ENCODE assay signal across 2 cellular contexts in the genomic region with DNA sequence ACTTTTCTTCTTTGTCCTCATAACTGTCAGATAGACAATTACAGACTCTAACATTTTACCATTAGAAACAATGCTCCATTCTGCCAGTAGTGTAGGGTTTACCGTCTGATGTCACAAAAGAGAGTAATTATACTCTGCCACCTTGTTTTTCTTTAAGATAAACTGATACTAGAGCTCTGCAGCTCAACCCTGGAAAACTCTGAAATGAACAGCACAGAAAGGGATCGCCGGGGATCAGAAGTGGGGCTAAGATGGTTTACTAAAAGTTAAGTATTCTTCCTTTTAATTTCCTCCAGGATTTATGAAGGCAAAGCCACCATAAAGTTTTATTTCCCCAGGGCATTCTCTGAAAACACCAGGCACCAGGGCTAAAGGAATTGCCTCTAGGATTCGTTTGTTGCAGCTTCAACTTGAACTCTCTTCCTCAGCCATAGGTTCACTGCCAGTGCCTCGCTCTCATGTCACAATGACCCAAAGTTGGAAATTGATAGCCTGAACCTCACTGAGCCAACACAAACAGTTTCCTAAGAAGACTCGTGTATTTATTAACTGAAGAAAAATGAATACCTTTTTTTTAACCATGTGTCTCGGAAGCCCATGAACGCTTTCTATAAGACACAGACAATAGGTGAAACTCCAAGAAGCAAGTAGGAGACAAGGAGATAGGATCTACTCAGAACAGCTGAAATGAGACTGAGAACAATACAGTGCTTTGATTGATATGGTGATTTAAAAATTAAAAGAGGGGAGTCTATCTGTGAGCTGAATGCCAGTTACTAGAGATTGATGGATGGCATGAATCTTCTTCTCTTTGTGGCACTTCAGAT.
A peak's percentile ranks its signal among the peaks of the same experiment; 100 is the strongest.
TF ChIP-seq lines count a peak whose summit lies in the region.

No MANE protein-coding gene starts in this region.

TF ChIP-seq in HEK293, 187 proteins besides CTCF, POLR2A, EP300 and RAD21:
- TF ChIP-seq FEZF1 (tag by site-specific recombination; IDR thresholded peaks at IDR 0.05) (peak; percentile 77), MZF1 (tag by site-specific recombination; IDR thresholded peaks at IDR 0.05; ENCODE audit: borderline replicate concordance) (peak; percentile 77; the same call in 1 of the 2 replicates), KLF10 (tag by site-specific recombination; IDR thresholded peaks at IDR 0.05) (no peak)
- TF ChIP-seq, protein P1, sequence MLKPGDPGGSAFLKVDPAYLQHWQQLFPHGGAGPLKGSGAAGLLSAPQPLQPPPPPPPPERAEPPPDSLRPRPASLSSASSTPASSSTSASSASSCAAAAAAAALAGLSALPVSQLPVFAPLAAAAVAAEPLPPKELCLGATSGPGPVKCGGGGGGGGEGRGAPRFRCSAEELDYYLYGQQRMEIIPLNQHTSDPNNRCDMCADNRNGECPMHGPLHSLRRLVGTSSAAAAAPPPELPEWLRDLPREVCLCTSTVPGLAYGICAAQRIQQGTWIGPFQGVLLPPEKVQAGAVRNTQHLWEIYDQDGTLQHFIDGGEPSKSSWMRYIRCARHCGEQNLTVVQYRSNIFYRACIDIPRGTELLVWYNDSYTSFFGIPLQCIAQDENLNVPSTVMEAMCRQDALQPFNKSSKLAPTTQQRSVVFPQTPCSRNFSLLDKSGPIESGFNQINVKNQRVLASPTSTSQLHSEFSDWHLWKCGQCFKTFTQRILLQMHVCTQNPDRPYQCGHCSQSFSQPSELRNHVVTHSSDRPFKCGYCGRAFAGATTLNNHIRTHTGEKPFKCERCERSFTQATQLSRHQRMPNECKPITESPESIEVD (tag by site-specific recombination; IDR thresholded peaks at IDR 0.05), result 0 out of 2 replicates have a peak, but pooled peaks have one; percentile 31

TF ChIP-seq in HepG2, 621 proteins besides CTCF, POLR2A, EP300 and RAD21:
- TF ChIP-seq, protein P2, sequence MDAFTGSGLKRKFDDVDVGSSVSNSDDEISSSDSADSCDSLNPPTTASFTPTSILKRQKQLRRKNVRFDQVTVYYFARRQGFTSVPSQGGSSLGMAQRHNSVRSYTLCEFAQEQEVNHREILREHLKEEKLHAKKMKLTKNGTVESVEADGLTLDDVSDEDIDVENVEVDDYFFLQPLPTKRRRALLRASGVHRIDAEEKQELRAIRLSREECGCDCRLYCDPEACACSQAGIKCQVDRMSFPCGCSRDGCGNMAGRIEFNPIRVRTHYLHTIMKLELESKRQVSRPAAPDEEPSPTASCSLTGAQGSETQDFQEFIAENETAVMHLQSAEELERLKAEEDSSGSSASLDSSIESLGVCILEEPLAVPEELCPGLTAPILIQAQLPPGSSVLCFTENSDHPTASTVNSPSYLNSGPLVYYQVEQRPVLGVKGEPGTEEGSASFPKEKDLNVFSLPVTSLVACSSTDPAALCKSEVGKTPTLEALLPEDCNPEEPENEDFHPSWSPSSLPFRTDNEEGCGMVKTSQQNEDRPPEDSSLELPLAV (CRISPR knock-in tag; conservative IDR thresholded peaks at IDR 0.05; ENCODE audit: low read depth), result no peak
- TF ChIP-seq, protein P3, sequence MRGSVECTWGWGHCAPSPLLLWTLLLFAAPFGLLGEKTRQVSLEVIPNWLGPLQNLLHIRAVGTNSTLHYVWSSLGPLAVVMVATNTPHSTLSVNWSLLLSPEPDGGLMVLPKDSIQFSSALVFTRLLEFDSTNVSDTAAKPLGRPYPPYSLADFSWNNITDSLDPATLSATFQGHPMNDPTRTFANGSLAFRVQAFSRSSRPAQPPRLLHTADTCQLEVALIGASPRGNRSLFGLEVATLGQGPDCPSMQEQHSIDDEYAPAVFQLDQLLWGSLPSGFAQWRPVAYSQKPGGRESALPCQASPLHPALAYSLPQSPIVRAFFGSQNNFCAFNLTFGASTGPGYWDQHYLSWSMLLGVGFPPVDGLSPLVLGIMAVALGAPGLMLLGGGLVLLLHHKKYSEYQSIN (CRISPR knock-in tag; IDR thresholded peaks at IDR 0.05; ENCODE audit: borderline replicate concordance), result no peak
